ENCODE assay signal across 8 cellular contexts in genomic region chr16:46389561-46390041, GRCh38.
A peak's percentile ranks its signal among the peaks of the same experiment; 100 is the strongest.
DNase-seq lines count a peak whose midpoint lies in the region; ATAC-seq and TF ChIP-seq lines count a peak whose summit lies in the region.
"Not testable (repeated sequence)": the region's sequence is repeated elsewhere in the genome, so short reads cannot be mapped to it uniquely, and the experiment has no call there.

No MANE protein-coding gene starts in this region.

- H3K4me2 ChIP-seq in PC-3 (ENCODE audit: low read length) = not testable (repeated sequence)

- not testable (repeated sequence) for H3K9me2 ChIP-seq in PC-3 (replicated peaks; ENCODE audit: low read length)

- not testable (repeated sequence) for H3K4me1 ChIP-seq in PC-3 (ENCODE audit: insufficient read depth, low read length); body of pancreas; foreskin keratinocyte; tibial artery

- H3K4me3 Mint-ChIP-seq in activated CD8-positive, alpha-beta T cell treated with anti-CD3 and anti-CD28 coated beads, Interleukin-2, amount 10 ng/mL, durations not matched to agents 7 days and 5 days = not testable (repeated sequence)

- 57 to 66% methylated on average over 20 of the region's 20 CpGs for WGBS in body of pancreas, 2 donors

- DNase-seq in EL = peak; percentile 73
- peak; percentile 73 for DNase-seq in PC-3
- peak; percentile 92 for DNase-seq in activated CD8-positive, alpha-beta T cell treated with anti-CD3 and anti-CD28 coated beads, Interleukin-2, amount 10 ng/mL, durations not matched to agents 7 days and 5 days
- peak; percentile 6 to 79 (median 54) for DNase-seq in body of pancreas
- DNase-seq in foreskin keratinocyte = peak; percentile 91 to 97
- DNase-seq in middle frontal gyrus (ENCODE audit: extremely low spot score, low spot score) = peak; percentile 88
- peak; percentile 11 for DNase-seq in stimulated activated CD4-positive, alpha-beta T cell treated with anti-CD3 and anti-CD28 coated beads, Interleukin-12 subunit alpha, Interleukin-12 subunit beta, amount 100 ng/mL, for 4 hours
- DNase-seq in tibial artery = peak; percentile 54 to 85

- not testable (repeated sequence) for TF ChIP-seq CTCF in PC-3 (conservative IDR thresholded peaks at IDR 0.05; ENCODE audit: low read depth, low read length); body of pancreas (IDR thresholded peaks at IDR 0.05); foreskin keratinocyte (conservative IDR thresholded peaks at IDR 0.05); tibial artery (IDR thresholded peaks at IDR 0.05)

- not testable (repeated sequence) for H3K4me1 Mint-ChIP-seq in activated CD8-positive, alpha-beta T cell treated with anti-CD3 and anti-CD28 coated beads, Interleukin-2, amount 10 ng/mL, durations not matched to agents 7 days and 5 days (ENCODE audit: low read depth)

- H3K36me3 ChIP-seq in PC-3 (ENCODE audit: low read depth, low read length); body of pancreas (replicated peaks in 1 of 2; ENCODE audit: insufficient read depth in 1 of 2, low read depth in 2 of 2); tibial artery: not testable (repeated sequence)

- H3K27ac Mint-ChIP-seq in activated CD8-positive, alpha-beta T cell treated with anti-CD3 and anti-CD28 coated beads, Interleukin-2, amount 10 ng/mL, durations not matched to agents 7 days and 5 days = not testable (repeated sequence)

- H4K20me1 ChIP-seq in PC-3 (ENCODE audit: low read length) = not testable (repeated sequence)

- not testable (repeated sequence) for H3K27ac ChIP-seq in PC-3 (ENCODE audit: low read length); foreskin keratinocyte; tibial artery
- peak overlapping the region in 1 of 4 donors; percentile 0 for H3K27ac ChIP-seq in body of pancreas

- not testable (repeated sequence) for H2AFZ ChIP-seq in PC-3 (ENCODE audit: low read length)

- H3K79me2 ChIP-seq in PC-3 (ENCODE audit: low read length) = not testable (repeated sequence)

- TF ChIP-seq POLR2A in body of pancreas (IDR thresholded peaks at IDR 0.05) = not testable (repeated sequence)

- POLR2A ChIA-PET in PC-3 (lab: Charles Lee; ENCODE audit: unreplicated experiment); activated CD8-positive, alpha-beta T cell treated with anti-CD3 and anti-CD28 coated beads, Interleukin-2, amount 10 ng/mL, durations not matched to agents 7 days and 5 days (lab: Charles Lee): not testable (repeated sequence)

- not testable (repeated sequence) for H3K9ac ChIP-seq in PC-3 (ENCODE audit: low read length)

- H3K9me3 Mint-ChIP-seq in activated CD8-positive, alpha-beta T cell treated with anti-CD3 and anti-CD28 coated beads, Interleukin-2, amount 10 ng/mL, durations not matched to agents 7 days and 5 days (ENCODE audit: insufficient read depth) = peaks cover 11% of the 10 kb centered on the region

- not testable (repeated sequence) for H3K27me3 ChIP-seq in PC-3 (ENCODE audit: low read length); body of pancreas; foreskin keratinocyte; tibial artery

- not testable (repeated sequence) for H3K9me3 ChIP-seq in PC-3 (ENCODE audit: low read length)
- H3K9me3 ChIP-seq in body of pancreas (peaks cover 0 to 16% (median 0%) of the 10 kb centered on the region in 3 donors), tibial artery (peaks cover 0 to 16% (median 16%) of the 10 kb centered on the region in 3 donors)

- not testable (repeated sequence) for ATAC-seq in PC-3; activated CD8-positive, alpha-beta T cell treated with anti-CD3 and anti-CD28 coated beads, Interleukin-2, amount 10 ng/mL, durations not matched to agents 7 days and 5 days; body of pancreas; foreskin keratinocyte

- BruUV-seq in PC-3 (replicated peaks; lab: Mats Ljungman, UMichigan) = not testable (repeated sequence)

- CTCF ChIA-PET in PC-3 (lab: Charles Lee); activated CD8-positive, alpha-beta T cell treated with anti-CD3 and anti-CD28 coated beads, Interleukin-2, amount 10 ng/mL, durations not matched to agents 7 days and 5 days (lab: Charles Lee): not testable (repeated sequence)

- H3F3A ChIP-seq in PC-3 (ENCODE audit: low read length, unreplicated experiment) = not testable (repeated sequence)

- not testable (repeated sequence) for H3K27me3 Mint-ChIP-seq in activated CD8-positive, alpha-beta T cell treated with anti-CD3 and anti-CD28 coated beads, Interleukin-2, amount 10 ng/mL, durations not matched to agents 7 days and 5 days (ENCODE audit: low read depth)

- not testable (repeated sequence) for H3K36me3 Mint-ChIP-seq in activated CD8-positive, alpha-beta T cell treated with anti-CD3 and anti-CD28 coated beads, Interleukin-2, amount 10 ng/mL, durations not matched to agents 7 days and 5 days (ENCODE audit: low read depth)

- H3K4me3 ChIP-seq in PC-3 (ENCODE audit: low read length) = not testable (repeated sequence)
- H3K4me3 ChIP-seq in body of pancreas (peak overlapping the region; percentile 0), tibial artery (peak overlapping the region in 1 of 2 donors; percentile 0)

- intact Hi-C loops in PC-3 (cut with micrococcal nuclease); body of pancreas (cut with DNase I); tibial artery (cut with DNase I; ENCODE audit: low total_unique reads): not testable (repeated sequence)

Comparison
In these comparisons a context has a peak if more than half of its experiments do, and no peak if none do; other contexts are left out.
1. DNase-seq: peak in every context shown above with its lines; median percentile 94 in foreskin keratinocyte; 92 in activated CD8-positive, alpha-beta T cell treated with anti-CD3 and anti-CD28 coated beads, Interleukin-2, amount 10 ng/mL, durations not matched to agents 7 days and 5 days; 88 in middle frontal gyrus; 73 in EL; 73 in PC-3; 70 in tibial artery; 54 in body of pancreas; 11 in stimulated activated CD4-positive, alpha-beta T cell treated with anti-CD3 and anti-CD28 coated beads, Interleukin-12 subunit alpha, Interleukin-12 subunit beta, amount 100 ng/mL, for 4 hours.